9 cellular contexts compared by ENCODE assay signal in genomic region chr2:98012561-98012979, GRCh38. TPM values are rescaled to one million over a fixed set of nuclear protein-coding genes. Genes with fewer than 3 reads are reported as not detected.
DNase-seq lines count a peak whose midpoint lies in the region; ATAC-seq and TF ChIP-seq lines count a peak whose summit lies in the region.
"Had no signal": no experiment of that assay in that cellular context is flagged by ENCODE, and none has a peak within 500 bp of the region (broad histone marks: within the 10 kb centered on the region; RNA-seq: fewer than 3 reads in every experiment).

No MANE protein-coding gene starts in this region.

- no peaks in the 10 kb centered on the region for H3K27me3 Mint-ChIP-seq in activated T-helper 2 cell treated with anti-CD3 and anti-CD28 coated beads, Interferon-gamma antibody, Interleukin-2, Interleukin-4, amounts not matched to agents 10 μg/mL and 5 μg/mL and 100 μg/mL, durations not matched to agents 14 hours and 24 hours and 36 hours (ENCODE audit: low read depth)
- H3K27me3 Mint-ChIP-seq in immature natural killer cell (ENCODE audit: low read depth in 3 of 3): peaks cover 2 to 10% (median 4%) of the 10 kb centered on the region in 3 donors

- H3K4me3 Mint-ChIP-seq in activated T-helper 2 cell treated with anti-CD3 and anti-CD28 coated beads, Interferon-gamma antibody, Interleukin-2, Interleukin-4, amounts not matched to agents 10 μg/mL and 5 μg/mL and 100 μg/mL, durations not matched to agents 14 hours and 24 hours and 36 hours (ENCODE audit: low read depth): no peak overlapping the region
- no peak overlapping the region for H3K4me3 Mint-ChIP-seq in immature natural killer cell

- no peaks in the 10 kb centered on the region for H3K36me3 Mint-ChIP-seq in activated T-helper 2 cell treated with anti-CD3 and anti-CD28 coated beads, Interferon-gamma antibody, Interleukin-2, Interleukin-4, amounts not matched to agents 10 μg/mL and 5 μg/mL and 100 μg/mL, durations not matched to agents 14 hours and 24 hours and 36 hours (ENCODE audit: low read depth)
- no peaks in the 10 kb centered on the region for H3K36me3 Mint-ChIP-seq in immature natural killer cell

- peak; percentile 62 for ATAC-seq in HG03097 (IDR thresholded peaks at IDR 0.05; ENCODE audit: low FRiP score, unreplicated experiment)

- peak overlapping the region; percentile 62 for H3K4me3 ChIP-seq in DOHH2 (ENCODE audit: low read length)
- no peak overlapping the region for H3K4me3 ChIP-seq in WERI-Rb-1 (ENCODE audit: low read depth, low read length)
- H3K4me3 ChIP-seq: hepatocyte had no signal

- TF ChIP-seq CTCF in DOHH2 (IDR thresholded peaks at IDR 0.05; ENCODE audit: low read depth, low read length, poor library complexity, severe bottlenecking): no peak
- TF ChIP-seq CTCF in WERI-Rb-1 (IDR thresholded peaks at IDR 0.05; ENCODE audit: low read depth, low read length): no peak

- H3K27me3 ChIP-seq in DOHH2 (ENCODE audit: control insufficient read depth, low read length) (no peaks in the 10 kb centered on the region), WERI-Rb-1 (ENCODE audit: insufficient read depth, low read depth, severe bottlenecking) (no peaks in the 10 kb centered on the region)
- H3K27me3 ChIP-seq: hepatocyte had no signal

- H3K36me3 ChIP-seq in DOHH2 (ENCODE audit: control insufficient read depth, low read length) (no peaks in the 10 kb centered on the region), WERI-Rb-1 (no peaks in the 10 kb centered on the region)

- DNase-seq in activated T-helper 2 cell treated with anti-CD3 and anti-CD28 coated beads, Interferon-gamma antibody, Interleukin-2, Interleukin-4, amounts not matched to agents 10 μg/mL and 5 μg/mL and 100 μg/mL, durations not matched to agents 14 hours and 24 hours and 36 hours (ENCODE audit: low spot score): no peak
- DNase-seq in immature natural killer cell: no peak
- no peak for DNase-seq in NCI-H2029 (lab: John Stamatoyannopoulos, UW)
- no peak for DNase-seq in DMS 273 treated with DMSO at 0.1 percent for 48 hours (lab: John Stamatoyannopoulos, UW)
- no peak for DNase-seq in WERI-Rb-1

- no peaks in the 10 kb centered on the region for H3K79me2 ChIP-seq in DOHH2 (ENCODE audit: control insufficient read depth, low read length)
- H3K79me2 ChIP-seq: hepatocyte had no signal

- peak overlapping the region; percentile 82 for H3K27ac ChIP-seq in DOHH2 (ENCODE audit: low read depth, low read length)
- no peak overlapping the region for H3K27ac ChIP-seq in WERI-Rb-1
- H3K27ac ChIP-seq: hepatocyte had no signal

- no peaks in the 10 kb centered on the region for H3K9me3 Mint-ChIP-seq in activated T-helper 2 cell treated with anti-CD3 and anti-CD28 coated beads, Interferon-gamma antibody, Interleukin-2, Interleukin-4, amounts not matched to agents 10 μg/mL and 5 μg/mL and 100 μg/mL, durations not matched to agents 14 hours and 24 hours and 36 hours
- H3K9me3 Mint-ChIP-seq in immature natural killer cell: peaks cover 0 to 1% (median 0%) of the 10 kb centered on the region in 6 donors

- H3K4me1 ChIP-seq in DOHH2 (ENCODE audit: control insufficient read depth, low read length): peaks cover 82% of the 10 kb centered on the region

- H3K9me2 ChIP-seq in DOHH2 (replicated peaks; ENCODE audit: control insufficient read depth, low read length): no peaks in the 10 kb centered on the region

- H3K27ac Mint-ChIP-seq in activated T-helper 2 cell treated with anti-CD3 and anti-CD28 coated beads, Interferon-gamma antibody, Interleukin-2, Interleukin-4, amounts not matched to agents 10 μg/mL and 5 μg/mL and 100 μg/mL, durations not matched to agents 14 hours and 24 hours and 36 hours: peak overlapping the region; percentile 71
- no peak overlapping the region for H3K27ac Mint-ChIP-seq in immature natural killer cell

- TF ChIP-seq POLR2A in GM19193 (IDR thresholded peaks at IDR 0.05; ENCODE audit: extremely low read depth, insufficient read depth, insufficient read length): peak; percentile 65

- H3K9me3 ChIP-seq in DOHH2 (ENCODE audit: control insufficient read depth, insufficient read depth, low read length): no peaks in the 10 kb centered on the region
- no peaks in the 10 kb centered on the region for H3K9me3 ChIP-seq in WERI-Rb-1 (ENCODE audit: severe bottlenecking)

- H3F3A ChIP-seq in DOHH2 (ENCODE audit: control insufficient read depth, insufficient read depth): peaks cover 9% of the 10 kb centered on the region; the same call in 1 of the 2 replicates

- peaks cover 30% of the 10 kb centered on the region for H3K4me1 Mint-ChIP-seq in activated T-helper 2 cell treated with anti-CD3 and anti-CD28 coated beads, Interferon-gamma antibody, Interleukin-2, Interleukin-4, amounts not matched to agents 10 μg/mL and 5 μg/mL and 100 μg/mL, durations not matched to agents 14 hours and 24 hours and 36 hours (ENCODE audit: low read depth)
- H3K4me1 Mint-ChIP-seq in immature natural killer cell: peaks cover 0 to 13% of the 10 kb centered on the region in 2 donors

- intact Hi-C loops in activated T-helper 2 cell treated with anti-CD3 and anti-CD28 coated beads, Interferon-gamma antibody, Interleukin-2, Interleukin-4, amounts not matched to agents 10 μg/mL and 5 μg/mL and 100 μg/mL, durations not matched to agents 14 hours and 24 hours and 36 hours (cut with micrococcal nuclease): loop anchor here (1.0 to 10.0 kb wide), 5 partner anchors 17 to 350 kb away; partner anchors contain the start of genes ACTR1B, TMEM131 and VWA3B

- peak overlapping the region; percentile 70 for H3K4me2 ChIP-seq in DOHH2 (ENCODE audit: low read length)
- H3K4me2 ChIP-seq: hepatocyte had no signal

- H4K20me1 ChIP-seq in DOHH2 (ENCODE audit: control insufficient read depth, insufficient read depth, low read depth, low read length): no peaks in the 10 kb centered on the region

RNA-seq across cellular contexts. Expression of gene TMEM131, which starts 16.8 kb away (rescaled TPM):
- total RNA-seq in activated T-helper 2 cell treated with anti-CD3 and anti-CD28 coated beads, Interferon-gamma antibody, Interleukin-2, Interleukin-4, amounts not matched to agents 10 μg/mL and 5 μg/mL and 100 μg/mL, durations not matched to agents 14 hours and 24 hours and 36 hours: 39.3 and 39.9 TPM in 2 replicates
- 10 to 100 TPM in 1 of 3 donors, 1 to 10 TPM in 2; 7.1 to 24.5 (median 8.3) TPM for polyA plus RNA-seq in immature natural killer cell
